ENCODE assay signal across 29 cellular contexts in genomic region chr2:44329343-44329742, GRCh38. TPM values are rescaled to one million over a fixed set of nuclear protein-coding genes. Genes with fewer than 3 reads are reported as not detected.
"Had no signal": no experiment of that assay in that cellular context is flagged by ENCODE, and none has a peak within 500 bp of the region (broad histone marks: within the 10 kb centered on the region; RNA-seq: fewer than 3 reads in every experiment).

No MANE protein-coding gene starts in this region.

- H3K4me1 ChIP-seq: colonic mucosa, foreskin keratinocyte, prostate gland, spleen, upper lobe of left lung had no signal

- FAIRE-seq: keratinocyte, urothelium cell line had no signal

- H3K4me3 ChIP-seq: colonic mucosa, esophagus muscularis mucosa, gastroesophageal sphincter, lung, prostate gland, skin epidermis, spleen, testis, tibial nerve, upper lobe of left lung had no signal

- H3K9me3 ChIP-seq: colonic mucosa, esophagus muscularis mucosa, gastroesophageal sphincter, prostate gland, spleen, testis, tibial nerve, upper lobe of left lung had no signal

- DNase-seq: colonic mucosa; effector memory CD4-positive, alpha-beta T cell; foreskin keratinocyte; glutamatergic neuron; hypothalamus; left ventricle myocardium superior; mesenchymal stem cell; midbrain; naive thymus-derived CD4-positive, alpha-beta T cell; right cardiac atrium; spleen; stimulated activated CD4-positive, alpha-beta T cell treated with anti-CD3 and anti-CD28 coated beads, Interleukin-4, amount 100 ng/mL, for 4 hours; stimulated activated naive CD8-positive, alpha-beta T cell treated with anti-CD3 and anti-CD28 coated beads, Interleukin-15, Interleukin-2, amounts not matched to agents 100 U/mL and 50 U/mL, for 24 hours; substantia nigra; testis; upper lobe of left lung had no signal

- H3K27ac ChIP-seq: colonic mucosa, esophagus muscularis mucosa, foreskin keratinocyte, gastroesophageal sphincter, prostate gland, skin epidermis, spleen, testis, tibial nerve, upper lobe of left lung had no signal

- H3K27me3 ChIP-seq: colonic mucosa, esophagus muscularis mucosa, foreskin keratinocyte, gastroesophageal sphincter, spleen, testis, tibial nerve, upper lobe of left lung had no signal

- ATAC-seq: foreskin keratinocyte; gastroesophageal sphincter; left ventricle myocardium superior; naive thymus-derived CD4-positive, alpha-beta T cell; right cardiac atrium; stimulated activated memory B cell treated with anti-CD40 and anti-IgM and Interleukin-4, amounts not matched to agents 10 μg/mL and 1 μg/mL and 100 μg/mL, for 72 hours; stimulated activated naive CD8-positive, alpha-beta T cell treated with anti-CD3 and anti-CD28 coated beads, Interleukin-15, Interleukin-2, amounts not matched to agents 100 U/mL and 50 U/mL, for 24 hours had no signal

RNA-seq across cellular contexts. Expression of gene SLC3A1, which starts 54.1 kb away (rescaled TPM):
- total RNA-seq: chondrocyte, endothelial cell of umbilical vein, fibroblast of lung, foreskin keratinocyte, left ventricle myocardium superior, neural crest cell had no signal
- polyA plus RNA-seq: endothelial cell of umbilical vein, fibroblast of lung, foreskin keratinocyte, keratinocyte had no signal
